Comparison of ENCODE assay signal across 1 cellular context in genomic region chr16:30377050-30377811, GRCh38.
TF ChIP-seq lines count a peak whose summit lies in the region.

No MANE protein-coding gene starts in this region.

TF ChIP-seq in K562, 482 proteins besides CTCF, POLR2A, EP300 and RAD21 (continued from another document):
- TF ChIP-seq GTF3C2 (IDR thresholded peaks at IDR 0.05; ENCODE audit: borderline replicate concordance, extremely low read depth, insufficient read length) (no peak), RUNX1 (IDR thresholded peaks at IDR 0.05; ENCODE audit: low read depth) (no peak), ZKSCAN1 (IDR thresholded peaks at IDR 0.05; ENCODE audit: low read depth, low read length) (peak; percentile 21; the same call in 1 of the 2 replicates), ARNT (IDR thresholded peaks at IDR 0.05) (peak in 1 of 2 experiments; percentile 52; a peak in 1 of 4 replicates)
